7 cellular contexts compared by ENCODE assay signal in genomic region chr17:20613248-20613647, GRCh38. TPM values are rescaled to one million over a fixed set of nuclear protein-coding genes. Genes with fewer than 3 reads are reported as not detected.
"Had no signal": no experiment of that assay in that cellular context is flagged by ENCODE, and none has a peak within 500 bp of the region (broad histone marks: within the 10 kb centered on the region; RNA-seq: fewer than 3 reads in every experiment).

No MANE protein-coding gene starts in this region.

- H3K4me3 ChIP-seq: GM23338 had no signal

- ATAC-seq: GM23338 had no signal

- DNase-seq: H7, HCEC 1CT, KBM-7 had no signal

- H3K4me1 Mint-ChIP-seq: GM23338, IgD-negative memory B cell had no signal

- H3K4me2 ChIP-seq: GM23338 had no signal

- H3K9me3 Mint-ChIP-seq: GM23338, IgD-negative memory B cell had no signal

- H3K36me3 Mint-ChIP-seq: IgD-negative memory B cell had no signal

- H3K27ac Mint-ChIP-seq: GM23338, IgD-negative memory B cell had no signal

- H3K4me3 Mint-ChIP-seq: GM23338, IgD-negative memory B cell had no signal

- H2AFZ ChIP-seq: GM23338 had no signal

RNA-seq across cellular contexts. Expression of gene CDRT15L2, which starts 33.7 kb away (rescaled TPM):
- total RNA-seq: GM23338, H4, H7, HT-29 had no signal
- polyA plus RNA-seq: GM23338, IgD-negative memory B cell had no signal
